In genomic region chr19:11288349-11288748, GRCh38 we compare ENCODE assay signal across 8 cellular contexts. TPM values are rescaled to one million over a fixed set of nuclear protein-coding genes. Genes with fewer than 3 reads are reported as not detected.
A peak's percentile ranks its signal among the peaks of the same experiment; 100 is the strongest.
DNase-seq lines count a peak whose midpoint lies in the region; ATAC-seq and TF ChIP-seq lines count a peak whose summit lies in the region.

No MANE protein-coding gene starts in this region.

- H3K4me3 ChIP-seq in MM.1S (ENCODE audit: low read length) (no peak overlapping the region), choroid plexus epithelial cell (ENCODE audit: low read depth, low read length) (no peak overlapping the region), osteoblast (ENCODE audit: insufficient read depth, low read length) (no peak overlapping the region)

- no peaks in the 10 kb centered on the region for H3K79me2 ChIP-seq in MM.1S (ENCODE audit: low read length)
- no peaks in the 10 kb centered on the region for H3K79me2 ChIP-seq in osteoblast (ENCODE audit: insufficient read depth, low read length)

- no peaks in the 10 kb centered on the region for H3F3A ChIP-seq in MM.1S (ENCODE audit: insufficient read depth, low read length)

- no peaks in the 10 kb centered on the region for H3K36me3 Mint-ChIP-seq in effector memory CD8-positive, alpha-beta T cell (ENCODE audit: insufficient read depth)

- H3K27me3 ChIP-seq in MM.1S (replicated peaks; ENCODE audit: insufficient read depth, low read length) (peaks cover 91% of the 10 kb centered on the region), osteoblast (ENCODE audit: insufficient read depth, low read length) (no peaks in the 10 kb centered on the region)

- H3K36me3 ChIP-seq in MM.1S (replicated peaks; ENCODE audit: insufficient read depth, low read length) = no peaks in the 10 kb centered on the region
- no peaks in the 10 kb centered on the region for H3K36me3 ChIP-seq in osteoblast (ENCODE audit: insufficient read depth, low read length)

- H3K9me3 Mint-ChIP-seq in effector memory CD8-positive, alpha-beta T cell = no peaks in the 10 kb centered on the region

- peak; percentile 46 for TF ChIP-seq CTCF in MM.1S (IDR thresholded peaks at IDR 0.05; ENCODE audit: low read length)
- peak; percentile 79 for TF ChIP-seq CTCF in choroid plexus epithelial cell (conservative IDR thresholded peaks at IDR 0.05; ENCODE audit: low read depth, low read length)
- TF ChIP-seq CTCF in osteoblast (IDR thresholded peaks at IDR 0.05; ENCODE audit: extremely low read depth, low read depth, low read length) = peak; percentile 57

- H3K9me3 ChIP-seq in MM.1S (replicated peaks; ENCODE audit: insufficient read depth, low read length) (no peaks in the 10 kb centered on the region), osteoblast (ENCODE audit: low read depth, low read length) (no peaks in the 10 kb centered on the region)

- H2AFZ ChIP-seq in MM.1S (ENCODE audit: low read length) (no peak overlapping the region), osteoblast (ENCODE audit: low read length) (no peak overlapping the region)

- peaks cover 14 to 59% of the 10 kb centered on the region in 2 donors for H3K27me3 Mint-ChIP-seq in effector memory CD8-positive, alpha-beta T cell

- H3K27ac ChIP-seq in MM.1S (ENCODE audit: low read length) (no peak overlapping the region), osteoblast (ENCODE audit: low read depth, low read length) (no peak overlapping the region)

- no peak overlapping the region for H3K9ac ChIP-seq in MM.1S (ENCODE audit: low read length)

- H3K27ac Mint-ChIP-seq in effector memory CD8-positive, alpha-beta T cell = no peak overlapping the region

- H4K20me1 ChIP-seq in MM.1S (ENCODE audit: insufficient read depth, low read length) (no peaks in the 10 kb centered on the region), osteoblast (ENCODE audit: insufficient read depth, low read length) (no peaks in the 10 kb centered on the region)

- H3K4me2 ChIP-seq in MM.1S (ENCODE audit: low read depth, low read length) = no peak overlapping the region
- H3K4me2 ChIP-seq in osteoblast (ENCODE audit: insufficient read depth, low read length) = no peak overlapping the region

- no peaks in the 10 kb centered on the region for H3K4me1 Mint-ChIP-seq in effector memory CD8-positive, alpha-beta T cell (ENCODE audit: low read depth in 2 of 2)

- peaks cover under 1% of the 10 kb centered on the region; the same call in 1 of the 2 replicates for H3K4me1 ChIP-seq in MM.1S (ENCODE audit: low read length)
- peaks cover 6% of the 10 kb centered on the region for H3K4me1 ChIP-seq in osteoblast (ENCODE audit: insufficient read depth, low read length)

- ATAC-seq in effector memory CD8-positive, alpha-beta T cell (replicated peaks) = no peak

- H3K9me2 ChIP-seq in MM.1S (replicated peaks; ENCODE audit: insufficient read depth, low read length) = no peaks in the 10 kb centered on the region

- no peak overlapping the region for H3K4me3 Mint-ChIP-seq in effector memory CD8-positive, alpha-beta T cell

- DNase-seq in ELR (ENCODE audit: low read depth) = peak; percentile 58
- DNase-seq in MM.1S = no peak
- peak; percentile 68 for DNase-seq in choroid plexus epithelial cell (ENCODE audit: low read depth)
- DNase-seq in osteoblast (ENCODE audit: insufficient read length, low spot score, missing footprints) = peak; percentile 56
- DNase-seq in activated CD4-positive, alpha-beta T cell treated with anti-CD3 and anti-CD28 coated beads, Interleukin-2, amount 50 U/mL, for 48 hours = no peak
- no peak for DNase-seq in activated T-cell treated with anti-CD3 and anti-CD28 coated beads, Interleukin-2, amount 50 U/mL, for 1 hour
- no peak for DNase-seq in effector memory CD8-positive, alpha-beta T cell
- no peak for DNase-seq in anterior cingulate cortex (lab: John Stamatoyannopoulos, UW)

RNA-seq across cellular contexts. Expression of gene TSPAN16, which starts 7.6 kb away (rescaled TPM):
- not detected in 2 replicates for total RNA-seq in osteoblast

RNA-seq across cellular contexts. Expression of gene DOCK6, which starts 26.0 kb away (rescaled TPM):
- 12.7 and 183 TPM in 2 replicates for total RNA-seq in osteoblast

RNA-seq across cellular contexts. Expression of gene ANGPTL8, which starts 48.9 kb away (rescaled TPM):
- not detected in 2 replicates for total RNA-seq in osteoblast

RNA-seq across cellular contexts. Expression of gene RAB3D, which starts 51.1 kb away (rescaled TPM):
- total RNA-seq in osteoblast = 2.1 and 3.3 TPM in 2 replicates

RNA-seq across cellular contexts. Expression of gene TMEM205, which starts 57.7 kb away (rescaled TPM):
- total RNA-seq in osteoblast = 29.2 and 59.4 TPM in 2 replicates

Comparison
In these comparisons a context has a peak if more than half of its experiments do, and no peak if none do; other contexts are left out.
1. DNase-seq: peak in ELR (single experiment), choroid plexus epithelial cell (single experiment) and osteoblast (single experiment); none in MM.1S (single experiment), activated CD4-positive, alpha-beta T cell treated with anti-CD3 and anti-CD28 coated beads, Interleukin-2, amount 50 U/mL, for 48 hours (0 of 2), activated T-cell treated with anti-CD3 and anti-CD28 coated beads, Interleukin-2, amount 50 U/mL, for 1 hour (single experiment), effector memory CD8-positive, alpha-beta T cell (0 of 3) and anterior cingulate cortex (0 of 58).
2. Peak in every context shown above with its lines, with median percentiles within 50 percentile points of each other: CTCF ChIP-seq.